ENCODE assay signal across 10 cellular contexts in the genomic region with DNA sequence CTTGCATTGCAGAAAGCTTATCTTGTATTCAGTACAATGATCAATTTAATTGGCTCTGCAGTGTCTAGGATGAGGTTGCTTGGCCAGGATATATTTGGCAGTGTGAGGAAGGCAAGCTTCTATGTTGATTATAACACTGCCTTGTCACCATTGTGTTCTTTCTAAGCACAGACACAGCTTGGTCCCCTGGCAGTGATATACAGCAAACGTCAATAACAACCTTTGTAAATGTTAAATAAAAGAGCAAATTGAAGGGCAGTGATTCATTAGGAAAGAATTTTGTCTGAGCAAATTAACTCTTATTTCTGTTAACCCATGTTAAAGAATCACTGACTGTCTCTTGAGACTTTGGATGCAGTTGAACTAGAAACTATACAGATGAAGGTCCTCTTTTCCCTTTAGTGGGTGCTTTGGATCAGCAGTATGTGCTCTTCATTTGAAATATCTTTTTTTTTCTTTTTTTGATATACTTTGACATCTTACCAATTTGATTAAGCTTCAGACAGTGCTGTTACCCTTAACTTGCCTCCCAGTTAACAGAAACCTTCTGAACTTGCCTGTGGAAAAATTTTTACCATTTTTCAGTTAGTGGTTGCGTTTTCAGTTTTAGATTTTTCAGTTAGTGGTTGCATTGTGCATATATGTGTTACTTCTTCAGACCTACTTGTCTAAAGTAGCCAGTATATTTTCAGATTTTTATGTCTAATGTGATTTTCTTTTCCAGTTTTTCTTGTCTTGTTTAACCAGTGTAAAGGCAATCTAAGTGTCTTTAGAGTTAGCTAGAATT.
DNase-seq lines count a peak whose midpoint lies in the region; ATAC-seq and TF ChIP-seq lines count a peak whose summit lies in the region.
"Had no signal": no experiment of that assay in that cellular context is flagged by ENCODE, and none has a peak within 500 bp of the region (broad histone marks: within the 10 kb centered on the region; RNA-seq: fewer than 3 reads in every experiment).

No MANE protein-coding gene starts in this region.

- peaks cover 22% of the 10 kb centered on the region for H3K36me3 Mint-ChIP-seq in activated naive CD8-positive, alpha-beta T cell treated with anti-CD3 and anti-CD28 coated beads, Interleukin-2, amount 10 ng/mL, durations not matched to agents 7 days and 5 days

- DNase-seq in A673 (ENCODE audit: low spot score) (peak; percentile 48), kidney tubule cell (ENCODE audit: low spot score) (peak; percentile 65), SHP77 (lab: John Stamatoyannopoulos, UW) (no peak), NCI-H1105 (lab: John Stamatoyannopoulos, UW) (no peak)
- no peak for DNase-seq in activated naive CD8-positive, alpha-beta T cell treated with anti-CD3 and anti-CD28 coated beads, Interleukin-2, amount 10 ng/mL, durations not matched to agents 7 days and 5 days
- no peak for DNase-seq in stimulated activated CD4-positive, alpha-beta T cell treated with anti-CD3 and anti-CD28 coated beads, Interleukin-2, amount 100 ng/mL, for 48 hours
- DNase-seq: CD8-positive, alpha-beta T cell had no signal

- ATAC-seq in HG02870 (IDR thresholded peaks at IDR 0.05; ENCODE audit: unreplicated experiment) (peak; percentile 51), esophagus mucosa (no peak)
- no peak for ATAC-seq in activated naive CD8-positive, alpha-beta T cell treated with anti-CD3 and anti-CD28 coated beads, Interleukin-2, amount 10 ng/mL, durations not matched to agents 7 days and 5 days (ENCODE audit: low read depth)
- ATAC-seq: CD8-positive, alpha-beta T cell had no signal

- no peaks in the 10 kb centered on the region for H3K27me3 Mint-ChIP-seq in activated naive CD8-positive, alpha-beta T cell treated with anti-CD3 and anti-CD28 coated beads, Interleukin-2, amount 10 ng/mL, durations not matched to agents 7 days and 5 days

- H3K27me3 ChIP-seq in A673 (replicated peaks; ENCODE audit: insufficient read depth, low read depth, low read length, poor library complexity): no peaks in the 10 kb centered on the region

- no peaks in the 10 kb centered on the region for H3K9me3 ChIP-seq in A673 (ENCODE audit: low read depth, low read length, poor library complexity, severe bottlenecking)

- no peaks in the 10 kb centered on the region for H3K9me3 Mint-ChIP-seq in activated naive CD8-positive, alpha-beta T cell treated with anti-CD3 and anti-CD28 coated beads, Interleukin-2, amount 10 ng/mL, durations not matched to agents 7 days and 5 days
- H3K9me3 Mint-ChIP-seq: CD8-positive, alpha-beta T cell; neural crest cell had no signal

- no peak overlapping the region for H3K27ac ChIP-seq in A673 (ENCODE audit: low read depth, low read length, poor library complexity, severe bottlenecking)

- POLR2A ChIA-PET in A673 (lab: Charles Lee; ENCODE audit: low non-redundant PET): no interaction called here
- POLR2A ChIA-PET in activated naive CD8-positive, alpha-beta T cell treated with anti-CD3 and anti-CD28 coated beads, Interleukin-2, amount 10 ng/mL, durations not matched to agents 7 days and 5 days (lab: Charles Lee): no interaction called here

- H3K4me3 ChIP-seq in A673 (ENCODE audit: low read depth, low read length, poor library complexity, severe bottlenecking): no peak overlapping the region

- intact Hi-C loops in A673 (cut with micrococcal nuclease; ENCODE audit: unreplicated experiment): no loop called here

- H3K4me3 Mint-ChIP-seq in activated naive CD8-positive, alpha-beta T cell treated with anti-CD3 and anti-CD28 coated beads, Interleukin-2, amount 10 ng/mL, durations not matched to agents 7 days and 5 days: no peak overlapping the region
- H3K4me3 Mint-ChIP-seq: CD8-positive, alpha-beta T cell; neural crest cell had no signal

- peak overlapping the region; percentile 26 for H3K27ac Mint-ChIP-seq in activated naive CD8-positive, alpha-beta T cell treated with anti-CD3 and anti-CD28 coated beads, Interleukin-2, amount 10 ng/mL, durations not matched to agents 7 days and 5 days
- H3K27ac Mint-ChIP-seq: CD8-positive, alpha-beta T cell had no signal

- no TSS peak for BruUV-seq in A673 (replicated peaks; lab: Mats Ljungman, UMichigan)

- TF ChIP-seq CTCF in A673 (conservative IDR thresholded peaks at IDR 0.05; ENCODE audit: low read depth, low read length): no peak

- H3K36me3 ChIP-seq in A673 (ENCODE audit: insufficient read depth, low read length, poor library complexity, severe bottlenecking): no peaks in the 10 kb centered on the region

- peaks cover 20% of the 10 kb centered on the region for H3K4me1 Mint-ChIP-seq in activated naive CD8-positive, alpha-beta T cell treated with anti-CD3 and anti-CD28 coated beads, Interleukin-2, amount 10 ng/mL, durations not matched to agents 7 days and 5 days

- peaks cover 44% of the 10 kb centered on the region for H3K4me1 ChIP-seq in A673 (ENCODE audit: insufficient read depth, low read length, poor library complexity, severe bottlenecking)

- CTCF ChIA-PET in A673 (lab: Charles Lee): no interaction called here

Comparison
In these comparisons a context has a peak if more than half of its experiments do, and no peak if none do; other contexts are left out.
1. DNase-seq: peak in A673 (single experiment) and kidney tubule cell (single experiment); none in activated naive CD8-positive, alpha-beta T cell treated with anti-CD3 and anti-CD28 coated beads, Interleukin-2, amount 10 ng/mL, durations not matched to agents 7 days and 5 days (single experiment), SHP77 (0 of 2), NCI-H1105 (single experiment) and stimulated activated CD4-positive, alpha-beta T cell treated with anti-CD3 and anti-CD28 coated beads, Interleukin-2, amount 100 ng/mL, for 48 hours (0 of 2).